ENCODE assay signal across 12 cellular contexts in genomic region chr22:30204742-30205111, GRCh38. TPM values are rescaled to one million over a fixed set of nuclear protein-coding genes. Genes with fewer than 3 reads are reported as not detected.
A peak's percentile ranks its signal among the peaks of the same experiment; 100 is the strongest.
DNase-seq lines count a peak whose midpoint lies in the region; ATAC-seq and TF ChIP-seq lines count a peak whose summit lies in the region.
"Had no signal": no experiment of that assay in that cellular context is flagged by ENCODE, and none has a peak within 500 bp of the region (broad histone marks: within the 10 kb centered on the region; RNA-seq: fewer than 3 reads in every experiment).

No MANE protein-coding gene starts in this region.

- no peaks in the 10 kb centered on the region for H3K9me3 ChIP-seq in hepatocyte (ENCODE audit: low read depth)
- H3K9me3 ChIP-seq in thymus (ENCODE audit: control insufficient read depth), result no peaks in the 10 kb centered on the region
- H3K9me3 ChIP-seq: adrenal gland had no signal

- no peak for TF ChIP-seq CTCF in hepatocyte (IDR thresholded peaks at IDR 0.05; ENCODE audit: poor library complexity)

- H3K79me2 ChIP-seq in hepatocyte, result no peaks in the 10 kb centered on the region

- no peak overlapping the region for H2AFZ ChIP-seq in hepatocyte

- ATAC-seq in HG03354 (IDR thresholded peaks at IDR 0.05; ENCODE audit: poor library complexity, severe bottlenecking, unreplicated experiment), result no peak

- no peaks in the 10 kb centered on the region for H4K20me1 ChIP-seq in hepatocyte (ENCODE audit: insufficient read depth, poor library complexity, severe bottlenecking)

- H3K4me3 ChIP-seq in hepatocyte (no peak overlapping the region), thymus (ENCODE audit: low read length) (no peak overlapping the region)
- H3K4me3 ChIP-seq: adrenal gland had no signal

- H3K4me1 ChIP-seq in hepatocyte (ENCODE audit: insufficient read depth) (peaks cover 60% of the 10 kb centered on the region), thymus (ENCODE audit: control insufficient read depth, insufficient read depth, low read length) (no peaks in the 10 kb centered on the region)

- no peak overlapping the region for H3K4me2 ChIP-seq in hepatocyte

- WGBS in adipose tissue, 3 donors, result 45 to 70% (median 47%) methylated on average over 10 of the region's 10 CpGs
- 52% methylated on average over 10 of the region's 10 CpGs for WGBS in hepatocyte (ENCODE audit: low lambda C conversion rate, missing lambda C conversion rate)
- 96% methylated on average over 10 of the region's 10 CpGs for WGBS in thymus

- H3K36me3 ChIP-seq in hepatocyte (replicated peaks; ENCODE audit: insufficient read depth, low read depth) (no peaks in the 10 kb centered on the region), thymus (ENCODE audit: control insufficient read depth, insufficient read depth) (no peaks in the 10 kb centered on the region)
- H3K36me3 ChIP-seq: adrenal gland had no signal

- H3K27ac ChIP-seq in adipose tissue (ENCODE audit: low read depth, low read length) (peak overlapping the region; percentile 63), hepatocyte (peak overlapping the region; percentile 96), thymus (ENCODE audit: low read depth) (peak overlapping the region; percentile 43)
- H3K27ac ChIP-seq: 22Rv1 had no signal

- DNase-seq in DMS53 (lab: John Stamatoyannopoulos, UW), result peak; percentile 12
- no peak for DNase-seq in DMS53 treated with DMSO at 0.1 percent for 48 hours (lab: John Stamatoyannopoulos, UW; ENCODE audit: unreplicated experiment)
- DNase-seq in hepatocyte (ENCODE audit: low spot score), result peak; percentile 67
- no peak for DNase-seq in AG08396 (ENCODE audit: low spot score)
- no peak for DNase-seq in T-helper 9 cell
- DNase-seq: activated B cell treated with CpG ODN at 0.5 μM for 24 hours, NCI-H526 treated with DMSO at 0.1 percent for 48 hours had no signal

- H3K27me3 ChIP-seq in hepatocyte, result no peaks in the 10 kb centered on the region
- H3K27me3 ChIP-seq in thymus (ENCODE audit: control insufficient read depth, insufficient read depth), result no peaks in the 10 kb centered on the region
- H3K27me3 ChIP-seq: adrenal gland had no signal

- H3K9me2 ChIP-seq in hepatocyte (replicated peaks; ENCODE audit: insufficient read depth), result no peaks in the 10 kb centered on the region

RNA-seq across cellular contexts. Expression of gene LIF, which starts 41.8 kb away (rescaled TPM):
- polyA plus RNA-seq in adipose tissue (100 to 1,000 TPM in 1 of 3 donors, 1 to 10 TPM in 1, under 1 TPM in 1; 0.60 to 117 (median 4.5) TPM), hepatocyte (8.2 and 14.8 TPM in 2 replicates), thymus (0.21 TPM)
- 13.4 and 21.1 TPM in 2 replicates for total RNA-seq in hepatocyte

Comparison
In these comparisons a context has a peak if more than half of its experiments do, and no peak if none do; other contexts are left out.
1. DNase-seq: peak in DMS53 (single experiment) and hepatocyte (single experiment); none in DMS53 treated with DMSO at 0.1 percent for 48 hours (single experiment), AG08396 (single experiment) and T-helper 9 cell (single experiment).
2. H3K27ac ChIP-seq: peak in every context shown above with its lines; median percentile 96 in hepatocyte; 63 in adipose tissue; 43 in thymus.